ENCODE assay signal across 26 cellular contexts in the genomic region with DNA sequence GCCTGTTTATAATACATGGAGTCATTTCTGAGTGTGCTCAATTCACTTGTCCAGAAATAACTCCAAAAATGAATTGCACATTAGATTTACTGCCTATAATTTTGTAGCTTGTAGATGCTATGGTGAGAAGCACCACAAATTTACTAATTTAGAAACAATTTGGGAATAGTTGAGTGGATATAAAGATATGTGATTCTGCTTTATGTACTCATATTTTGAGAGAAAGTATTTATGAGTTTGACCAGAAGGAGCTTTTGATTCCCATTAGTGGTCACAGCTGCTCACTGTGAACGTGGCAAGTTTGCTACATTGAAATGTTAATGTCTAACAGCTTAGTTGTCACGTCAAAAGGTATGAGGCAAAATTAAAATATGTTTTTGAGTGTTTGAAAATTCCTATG.
"Had no signal": no experiment of that assay in that cellular context is flagged by ENCODE, and none has a peak within 500 bp of the region (broad histone marks: within the 10 kb centered on the region; RNA-seq: fewer than 3 reads in every experiment).

No MANE protein-coding gene starts in this region.

- H3K4me3 ChIP-seq: cardiac muscle cell, SK-N-MC had no signal

- H3K36me3 ChIP-seq: brain microvascular endothelial cell, cardiac muscle cell had no signal

- ATAC-seq: activated CD8-positive, alpha-beta memory T cell treated with anti-CD3 and anti-CD28 coated beads, Interleukin-2, amount 10 ng/mL, durations not matched to agents 7 days and 5 days; Panc1; Right ventricle myocardium inferior; T-cell had no signal

- DNase-seq: activated B cell treated with CpG ODN at 0.5 μM for 24 hours; activated CD4-positive, alpha-beta T cell treated with anti-CD3 and anti-CD28 coated beads for 1 hour; activated CD4-positive, alpha-beta T cell treated with anti-CD3 and anti-CD28 coated beads, Interleukin-2, amount 10 ng/mL, durations not matched to agents 24 days and 14 days; activated CD4-positive, alpha-beta T cell treated with anti-CD3 and anti-CD28 coated beads, Interleukin-2, amount 50 U/mL, for 48 hours; activated CD8-positive, alpha-beta memory T cell treated with anti-CD3 and anti-CD28 coated beads, Interleukin-2, amount 10 ng/mL, durations not matched to agents 7 days and 5 days; activated effector memory CD4-positive, alpha-beta T cell treated with anti-CD3 and anti-CD28 coated beads, Interleukin-2, amount 50 U/mL, for 16 hours; activated naive CD4-positive, alpha-beta T cell treated with Interleukin-2 at 50 U/mL for 16 hours; activated T-cell treated with anti-CD3 and anti-CD28 coated beads, Interleukin-2, amount 50 U/mL, for 24 hours; brain microvascular endothelial cell; MM.1S; NCI-H1105; NCI-H1436; NCI-H1694 treated with DMSO at 0.1 percent for 48 hours; NCI-H2081; NCI-H510A treated with DMSO at 0.1 percent for 48 hours; NCI-H69; NK-92 treated with Interleukin-12 subunit alpha and Interleukin-12 subunit beta, amount 100 ng/mL, for 24 hours; OCI-M1; RPMI8226; T-cell; T-helper 2 cell; T1000 had no signal

- H3K27me3 ChIP-seq: brain microvascular endothelial cell, cardiac muscle cell had no signal

- H3K27ac ChIP-seq: brain microvascular endothelial cell, cardiac muscle cell, SK-N-MC had no signal
